25 cellular contexts compared by ENCODE assay signal in genomic region chr12:109452489-109452888, GRCh38. TPM values are rescaled to one million over a fixed set of nuclear protein-coding genes. Genes with fewer than 3 reads are reported as not detected.
DNase-seq lines count a peak whose midpoint lies in the region; ATAC-seq and TF ChIP-seq lines count a peak whose summit lies in the region.
"Had no signal": no experiment of that assay in that cellular context is flagged by ENCODE, and none has a peak within 500 bp of the region (broad histone marks: within the 10 kb centered on the region; RNA-seq: fewer than 3 reads in every experiment).

No MANE protein-coding gene starts in this region.

- H3K4me1 ChIP-seq in sigmoid colon, result peaks cover 0 to 85% (median 73%) of the 10 kb centered on the region in 4 donors
- H3K4me1 ChIP-seq: parathyroid adenoma had no signal

- DNase-seq in DMS 273 treated with DMSO at 0.1 percent for 48 hours (lab: John Stamatoyannopoulos, UW) (peak; percentile 50), NCI-H2171 (lab: John Stamatoyannopoulos, UW) (peak; percentile 15), fibroblast of mammary gland (ENCODE audit: low read depth) (peak; percentile 28), sigmoid colon (no peak), osteocyte (ENCODE audit: extremely low spot score, unreplicated experiment) (no peak), SHP77 (lab: John Stamatoyannopoulos, UW) (no peak)
- DNase-seq: activated CD4-positive, CD25-positive, alpha-beta regulatory T cell treated with anti-CD3 and anti-CD28 coated beads, Interleukin-2, amount 50 U/mL, for 72 hours; activated T-cell treated with anti-CD3 and anti-CD28 coated beads for 4 hours; amygdala; DND-41; effector CD4-positive, alpha-beta T cell; hypothalamus; left colon; NCI-H524 treated with DMSO at 0.1 percent for 48 hours; right lobe of liver; stimulated activated CD4-positive, alpha-beta T cell treated with anti-CD3 and anti-CD28 coated beads, Interleukin-4, amount 100 ng/mL, for 1 hour; T-helper 2 cell; upper lobe of left lung had no signal

- peak overlapping the region in 3 of 4 donors; percentile 65 to 98 (median 94) for H3K27ac ChIP-seq in sigmoid colon
- H3K27ac ChIP-seq: parathyroid adenoma, right lobe of liver, upper lobe of left lung had no signal

- 93 to 95% methylated on average over 2 of the region's 2 CpGs for WGBS in sigmoid colon, 2 donors

- H3K4me3 Mint-ChIP-seq in osteocyte (ENCODE audit: unreplicated experiment), result no peak overlapping the region
- H3K4me3 Mint-ChIP-seq: activated naive CD4-positive, alpha-beta T cell treated with anti-CD3 and anti-CD28 coated beads, Interleukin-2, amount 50 U/mL, for 24 hours; CD14-positive monocyte; IgD-negative memory B cell had no signal

- intact Hi-C loops in sigmoid colon (cut with DNase I), result no loop called here

- H3K27ac Mint-ChIP-seq in osteocyte (ENCODE audit: unreplicated experiment), result no peak overlapping the region
- H3K27ac Mint-ChIP-seq: activated naive CD4-positive, alpha-beta T cell treated with anti-CD3 and anti-CD28 coated beads, Interleukin-2, amount 50 U/mL, for 24 hours; activated T-helper 2 cell treated with anti-CD3 and anti-CD28 coated beads, Interferon-gamma antibody, Interleukin-2, Interleukin-4, amounts not matched to agents 10 μg/mL and 5 μg/mL and 100 μg/mL, durations not matched to agents 14 hours and 24 hours and 36 hours; CD14-positive monocyte; IgD-negative memory B cell had no signal

- no peak for TF ChIP-seq EP300 in sigmoid colon (IDR thresholded peaks at IDR 0.05)

- TF ChIP-seq CTCF in fibroblast of mammary gland (conservative IDR thresholded peaks at IDR 0.05; ENCODE audit: control insufficient read depth, insufficient read depth, low read depth, low read length), result no peak
- TF ChIP-seq CTCF in sigmoid colon (IDR thresholded peaks at IDR 0.05), result no peak
- TF ChIP-seq CTCF in osteocyte (IDR thresholded peaks at IDR 0.05), result no peak

- ATAC-seq in HG02884 (IDR thresholded peaks at IDR 0.05; ENCODE audit: unreplicated experiment), result no peak
- ATAC-seq: left colon, right lobe of liver, Right ventricle myocardium inferior had no signal

- peaks cover 7 to 82% (median 50%) of the 10 kb centered on the region in 4 donors for H3K36me3 ChIP-seq in sigmoid colon

- H3K27me3 ChIP-seq in sigmoid colon, result no peaks in the 10 kb centered on the region
- H3K27me3 ChIP-seq: right lobe of liver, upper lobe of left lung had no signal

- H3K4me3 ChIP-seq in fibroblast of mammary gland (ENCODE audit: control insufficient read depth, low read depth, low read length) (no peak overlapping the region), sigmoid colon (no peak overlapping the region)
- H3K4me3 ChIP-seq: right lobe of liver, upper lobe of left lung had no signal

- H3K36me3 Mint-ChIP-seq in osteocyte (ENCODE audit: unreplicated experiment), result peaks cover 44% of the 10 kb centered on the region

- no peaks in the 10 kb centered on the region for H3K9me3 ChIP-seq in sigmoid colon
- H3K9me3 ChIP-seq: right lobe of liver, upper lobe of left lung had no signal

- TF ChIP-seq POLR2A in sigmoid colon (IDR thresholded peaks at IDR 0.05), result no peak

- peaks cover 8% of the 10 kb centered on the region for H3K4me1 Mint-ChIP-seq in osteocyte (ENCODE audit: unreplicated experiment)
- H3K4me1 Mint-ChIP-seq: CD14-positive monocyte, IgD-negative memory B cell had no signal

- H3K27me3 Mint-ChIP-seq in osteocyte (ENCODE audit: unreplicated experiment), result no peaks in the 10 kb centered on the region
- H3K27me3 Mint-ChIP-seq: activated naive CD4-positive, alpha-beta T cell treated with anti-CD3 and anti-CD28 coated beads, Interleukin-2, amount 50 U/mL, for 24 hours; IgD-negative memory B cell had no signal

- H3K9me3 Mint-ChIP-seq in osteocyte (ENCODE audit: unreplicated experiment), result no peaks in the 10 kb centered on the region
- H3K9me3 Mint-ChIP-seq: activated naive CD4-positive, alpha-beta T cell treated with anti-CD3 and anti-CD28 coated beads, Interleukin-2, amount 50 U/mL, for 24 hours; activated T-helper 2 cell treated with anti-CD3 and anti-CD28 coated beads, Interferon-gamma antibody, Interleukin-2, Interleukin-4, amounts not matched to agents 10 μg/mL and 5 μg/mL and 100 μg/mL, durations not matched to agents 14 hours and 24 hours and 36 hours; CD14-positive monocyte; IgD-negative memory B cell had no signal

RNA-seq across cellular contexts. Expression of gene KCTD10, which starts 24.6 kb away (rescaled TPM):
- total RNA-seq in sigmoid colon, result 100 to 1,000 TPM in 2 of 4 donors, 10 to 100 TPM in 2; 82.8 to 123 (median 101) TPM
- 10 to 100 TPM; 53.5 to 79.8 (median 54.2) TPM for polyA plus RNA-seq in sigmoid colon
- total RNA-seq in osteocyte, result 43.1 and 43.5 TPM in 2 replicates

RNA-seq across cellular contexts. Expression of gene UBE3B, which starts 24.9 kb away (rescaled TPM):
- 10 to 100 TPM; 48.4 to 67.7 (median 56.2) TPM for total RNA-seq in sigmoid colon
- polyA plus RNA-seq in sigmoid colon, result 10 to 100 TPM; 15.3 to 20.8 (median 16.2) TPM
- 33.0 and 37.0 TPM in 2 replicates for total RNA-seq in osteocyte

Comparison
In these comparisons a context has a peak if more than half of its experiments do, and no peak if none do; other contexts are left out.
1. DNase-seq: peak in DMS 273 treated with DMSO at 0.1 percent for 48 hours (single experiment), NCI-H2171 (single experiment) and fibroblast of mammary gland (single experiment); none in sigmoid colon (single experiment), osteocyte (single experiment) and SHP77 (0 of 2).